ENCODE assay signal across 17 cellular contexts in the genomic region with DNA sequence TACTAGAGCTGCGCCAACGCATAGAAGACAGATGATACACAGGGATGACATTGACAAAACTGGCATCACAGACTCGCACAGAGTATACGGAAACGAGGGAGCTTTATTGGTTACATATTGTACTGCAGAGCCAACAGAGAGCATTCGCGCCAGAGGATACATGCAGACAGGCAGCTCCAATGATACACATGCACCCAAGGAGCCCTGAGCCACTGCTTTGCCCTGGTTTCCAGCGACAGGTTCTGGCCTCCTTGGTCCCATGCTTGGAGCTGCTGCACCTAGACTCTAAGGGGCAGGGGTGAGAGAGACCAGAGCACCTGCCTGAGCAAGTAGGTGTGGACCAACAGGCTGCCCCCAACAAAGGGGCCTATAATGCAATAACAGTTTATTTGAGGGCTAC.
"Had no signal": no experiment of that assay in that cellular context is flagged by ENCODE, and none has a peak within 500 bp of the region (broad histone marks: within the 10 kb centered on the region; RNA-seq: fewer than 3 reads in every experiment).

No MANE protein-coding gene starts in this region.

- DNase-seq: activated CD4-positive, alpha-beta memory T cell treated with anti-CD3 and anti-CD28 coated beads, Interleukin-2, amount 10 ng/mL, durations not matched to agents 7 days and 5 days; activated CD4-positive, alpha-beta T cell treated with anti-CD3 and anti-CD28 coated beads for 1 hour; activated CD8-positive, alpha-beta memory T cell treated with anti-CD3 and anti-CD28 coated beads, Interleukin-2, amount 50 U/mL, for 4 hours; activated naive CD4-positive, alpha-beta T cell; activated T-cell treated with anti-CD3 and anti-CD28 coated beads, Interleukin-2, amount 50 U/mL, for 72 hours; central memory CD4-positive, alpha-beta T cell; effector memory CD4-positive, alpha-beta T cell; erythroblast; kidney glomerular epithelial cell; lower lobe of right lung; naive thymus-derived CD4-positive, alpha-beta T cell; nucleus accumbens; stimulated activated CD4-positive, alpha-beta T cell treated with anti-CD3 and anti-CD28 coated beads, Interleukin-4, amount 100 ng/mL, for 1 hour; stimulated activated CD8-positive, alpha-beta memory T cell treated with anti-CD3 and anti-CD28 coated beads, Interleukin-4, amount 100 ng/mL, for 48 hours; stomach had no signal

- H3K4me3 Mint-ChIP-seq: activated CD4-positive, alpha-beta memory T cell treated with anti-CD3 and anti-CD28 coated beads, Interleukin-2, amount 10 ng/mL, durations not matched to agents 7 days and 5 days; activated T-cell treated with anti-CD3 and anti-CD28 coated beads, Interleukin-2, amount 50 U/mL, for 72 hours; naive thymus-derived CD4-positive, alpha-beta T cell had no signal

- H3K27me3 Mint-ChIP-seq: activated CD4-positive, alpha-beta memory T cell treated with anti-CD3 and anti-CD28 coated beads, Interleukin-2, amount 10 ng/mL, durations not matched to agents 7 days and 5 days; naive thymus-derived CD4-positive, alpha-beta T cell had no signal

- ATAC-seq: activated T-cell treated with anti-CD3 and anti-CD28 coated beads, Interleukin-2, amount 50 U/mL, for 72 hours; lower lobe of right lung; naive thymus-derived CD4-positive, alpha-beta T cell had no signal

- H3K9me3 Mint-ChIP-seq: activated CD4-positive, alpha-beta memory T cell treated with anti-CD3 and anti-CD28 coated beads, Interleukin-2, amount 10 ng/mL, durations not matched to agents 7 days and 5 days; activated T-cell treated with anti-CD3 and anti-CD28 coated beads, Interleukin-2, amount 50 U/mL, for 72 hours; naive thymus-derived CD4-positive, alpha-beta T cell had no signal

- H3K4me1 Mint-ChIP-seq: activated CD4-positive, alpha-beta memory T cell treated with anti-CD3 and anti-CD28 coated beads, Interleukin-2, amount 10 ng/mL, durations not matched to agents 7 days and 5 days had no signal

- H3K27ac Mint-ChIP-seq: activated CD4-positive, alpha-beta memory T cell treated with anti-CD3 and anti-CD28 coated beads, Interleukin-2, amount 10 ng/mL, durations not matched to agents 7 days and 5 days; activated T-cell treated with anti-CD3 and anti-CD28 coated beads, Interleukin-2, amount 50 U/mL, for 72 hours had no signal

- H3K27ac ChIP-seq: coronary artery, lower lobe of right lung, stomach, thoracic aorta had no signal
